In the genomic region with DNA sequence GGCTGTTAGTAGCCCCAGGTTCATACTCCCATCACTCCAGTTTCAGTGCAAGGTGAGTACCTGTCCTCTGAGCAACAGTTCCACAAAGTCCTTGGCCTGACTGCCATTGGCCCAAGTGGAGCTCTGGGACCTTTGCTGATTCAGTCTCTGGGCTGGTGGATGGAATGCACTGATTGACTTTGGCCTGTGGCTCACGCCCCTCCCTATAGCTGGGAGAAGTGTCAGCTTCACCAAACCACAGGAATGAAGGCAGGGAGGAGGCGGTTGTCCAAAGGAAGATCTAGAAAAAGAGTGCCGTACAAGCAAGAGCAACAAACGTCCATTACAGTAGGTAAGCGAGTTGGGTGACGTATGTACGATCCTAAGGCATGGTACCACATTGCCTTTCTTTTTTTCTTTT, we compare ENCODE assay signal across 15 cellular contexts. TPM values are rescaled to one million over a fixed set of nuclear protein-coding genes. Genes with fewer than 3 reads are reported as not detected.
DNase-seq lines count a peak whose midpoint lies in the region; ATAC-seq, FAIRE-seq and TF ChIP-seq lines count a peak whose summit lies in the region.
"Had no signal": no experiment of that assay in that cellular context is flagged by ENCODE, and none has a peak within 500 bp of the region (broad histone marks: within the 10 kb centered on the region; RNA-seq: fewer than 3 reads in every experiment).

No MANE protein-coding gene starts in this region.

- 0 out of 5 replicates have a peak, but pooled peaks cover 0 to 3% of the 10 kb centered on the region in 2 experiments for H3K27me3 ChIP-seq in HepG2 (ENCODE audit: control insufficient read depth in 1 of 2, insufficient read depth in 2 of 2, low read length in 2 of 2)
- H3K27me3 ChIP-seq in right lobe of liver: no peaks in the 10 kb centered on the region

- CTCF ChIA-PET in HepG2 (lab: Yijun Ruan, JAX; ENCODE audit: low intra/inter-chr PET ratio, low total read pairs): no interaction called here
- CTCF ChIA-PET in activated B cell treated with CpG ODN at 0.5 μM for 24 hours (lab: Charles Lee): interaction anchor here (0.9 to 2.3 kb wide), 4 partner anchors 17 to 276 kb away, joined by 3 to 9 read pairs (median 7); no protein-coding TSS in a partner anchor

- WGBS in HepG2 (ENCODE audit: low lambda C conversion rate): 32% methylated on average over 7 of the region's 7 CpGs
- 92% methylated on average over 7 of the region's 7 CpGs for WGBS in right lobe of liver (ENCODE audit: insufficient coverage, low coverage, low lambda C conversion rate, missing lambda C conversion rate)

- H3K4me3 ChIP-seq in HepG2 (replicated peaks in 1 of 3; ENCODE audit: insufficient read depth in 1 of 3, low read depth in 2 of 3, low read length in 3 of 3) (no peak overlapping the region), right lobe of liver (no peak overlapping the region)
- H3K4me3 ChIP-seq: smooth muscle cell had no signal

- in situ Hi-C loops in HepG2 (cut with HindIII; ENCODE audit: extremely low pct_ligation_motif_present, low pct_unique_long_range_greater_than_20kb): no loop called here

- no peak for TF ChIP-seq CTCF in HepG2 (CRISPR knock-in tag; IDR thresholded peaks at IDR 0.05)
- no peak for TF ChIP-seq CTCF in right lobe of liver (IDR thresholded peaks at IDR 0.05)
- TF ChIP-seq CTCF in activated B cell treated with CpG ODN at 0.5 μM for 24 hours (IDR thresholded peaks at IDR 0.05): no peak

- intact Hi-C loops in HepG2 (cut with micrococcal nuclease; ENCODE audit: unreplicated experiment): no loop called here
- intact Hi-C loops in right lobe of liver (cut with DNase I): no loop called here
- intact Hi-C loops in activated B cell treated with CpG ODN at 0.5 μM for 24 hours (cut with micrococcal nuclease): loop anchor here (5.0 kb wide), 2 partner anchors 36 to 1374 kb away; partner anchors contain the start of genes QPCT and SRSF7

- FAIRE-seq in HepG2 (lab: Jason Lieb, UNC): no peak

- no peak overlapping the region for H2AFZ ChIP-seq in HepG2 (ENCODE audit: low read length)

- H3K4me2 ChIP-seq in HepG2 (ENCODE audit: low read depth, low read length): no peak overlapping the region
- H3K4me2 ChIP-seq: smooth muscle cell had no signal

- TF ChIP-seq POLR2A in HepG2 (IDR thresholded peaks at IDR 0.05; ENCODE audit: insufficient read depth in 1 of 2, low read depth in 2 of 2, low read length in 2 of 2) (no peak), right lobe of liver (IDR thresholded peaks at IDR 0.05) (no peak)

- BruUV-seq in HepG2 (replicated peaks; lab: Mats Ljungman, UMichigan): no TSS peak

- H3K27ac ChIP-seq in HepG2 (ENCODE audit: extremely low read length, insufficient read depth, low read length) (no peak overlapping the region), right lobe of liver (no peak overlapping the region)

- POLR2A ChIA-PET in HepG2 (lab: Yijun Ruan, JAX) (no interaction called here), activated B cell treated with CpG ODN at 0.5 μM for 24 hours (lab: Charles Lee) (interaction anchor here (1.2 to 5.4 kb wide), 3 partner anchors 11 to 29 kb away, joined by 3 to 102 read pairs (median 4); no protein-coding TSS in a partner anchor)

- no peaks in the 10 kb centered on the region for H4K20me1 ChIP-seq in HepG2 (ENCODE audit: insufficient read depth, low read length)

- TF ChIP-seq EP300 in HepG2 (IDR thresholded peaks at IDR 0.05; ENCODE audit: low read depth in 2 of 2, low read length in 2 of 2) (no peak), HepG2 (CRISPR knock-in tag; IDR thresholded peaks at IDR 0.05; ENCODE audit: borderline replicate concordance) (no peak)

- H3K9me3 Mint-ChIP-seq in activated B cell treated with CpG ODN at 0.5 μM for 24 hours: no peaks in the 10 kb centered on the region
- H3K9me3 Mint-ChIP-seq: activated CD4-positive, alpha-beta memory T cell treated with anti-CD3 and anti-CD28 coated beads, Interleukin-2, amount 10 ng/mL, durations not matched to agents 7 days and 5 days; H9; naive thymus-derived CD4-positive, alpha-beta T cell had no signal

- H3K79me2 ChIP-seq in HepG2 (ENCODE audit: insufficient read depth, low read length): no peaks in the 10 kb centered on the region

- peak; percentile 67 for ATAC-seq in HepG2
- no peak for ATAC-seq in right lobe of liver
- ATAC-seq in activated B cell treated with CpG ODN at 0.5 μM for 24 hours (ENCODE audit: low read depth): no peak
- ATAC-seq in GM19328 (IDR thresholded peaks at IDR 0.05; ENCODE audit: unreplicated experiment): no peak
- no peak for ATAC-seq in GM18517 (IDR thresholded peaks at IDR 0.05; ENCODE audit: unreplicated experiment)
- ATAC-seq: naive thymus-derived CD4-positive, alpha-beta T cell had no signal

- peaks cover 46% of the 10 kb centered on the region for H3K4me1 Mint-ChIP-seq in activated B cell treated with CpG ODN at 0.5 μM for 24 hours
- H3K4me1 Mint-ChIP-seq: H9 had no signal

- no peak overlapping the region for H3K9ac ChIP-seq in HepG2 (ENCODE audit: insufficient read depth, low read depth, low read length)

- TF ChIP-seq RAD21 in HepG2 (CRISPR knock-in tag; IDR thresholded peaks at IDR 0.05): no peak

- H3K9me3 ChIP-seq in HepG2 (ENCODE audit: low read length) (no peaks in the 10 kb centered on the region), right lobe of liver (no peaks in the 10 kb centered on the region)

- H3K4me3 Mint-ChIP-seq in activated B cell treated with CpG ODN at 0.5 μM for 24 hours: peak overlapping the region; percentile 19
- H3K4me3 Mint-ChIP-seq: activated CD4-positive, alpha-beta memory T cell treated with anti-CD3 and anti-CD28 coated beads, Interleukin-2, amount 10 ng/mL, durations not matched to agents 7 days and 5 days; H9; naive thymus-derived CD4-positive, alpha-beta T cell had no signal

- H3K27me3 Mint-ChIP-seq in activated B cell treated with CpG ODN at 0.5 μM for 24 hours: no peaks in the 10 kb centered on the region

- no peaks in the 10 kb centered on the region for H3K36me3 Mint-ChIP-seq in activated B cell treated with CpG ODN at 0.5 μM for 24 hours (ENCODE audit: low read depth)

- no peaks in the 10 kb centered on the region for H3K36me3 ChIP-seq in HepG2 (replicated peaks in 1 of 2; ENCODE audit: control insufficient read depth in 1 of 2, insufficient read depth in 2 of 2, low read length in 2 of 2)
- H3K36me3 ChIP-seq in right lobe of liver: no peaks in the 10 kb centered on the region

- DNase-seq in HepG2 (ENCODE audit: low spot score): peak; percentile 43
- no peak for DNase-seq in right lobe of liver
- DNase-seq in activated B cell treated with CpG ODN at 0.5 μM for 24 hours: no peak
- peak; percentile 52 for DNase-seq in hepatic stellate cell (ENCODE audit: low spot score)
- no peak for DNase-seq in NCI-H748 (lab: John Stamatoyannopoulos, UW; ENCODE audit: unreplicated experiment)
- DNase-seq in C1 segment of cervical spinal cord (lab: John Stamatoyannopoulos, UW): no peak
- DNase-seq: activated CD4-positive, alpha-beta memory T cell treated with anti-CD3 and anti-CD28 coated beads, Interleukin-2, amount 10 ng/mL, durations not matched to agents 7 days and 5 days; activated naive CD4-positive, alpha-beta T cell treated with anti-CD3 and anti-CD28 coated beads, Interleukin-2, amount 50 U/mL, for 16 hours; effector CD4-positive, alpha-beta T cell; H9; naive thymus-derived CD4-positive, alpha-beta T cell; NCI-H526 had no signal

- H3K4me1 ChIP-seq in HepG2 (ENCODE audit: insufficient read depth, low read length) (peaks cover 12% of the 10 kb centered on the region), right lobe of liver (no peaks in the 10 kb centered on the region)

- peak overlapping the region; percentile 35 for H3K27ac Mint-ChIP-seq in activated B cell treated with CpG ODN at 0.5 μM for 24 hours
- H3K27ac Mint-ChIP-seq: activated CD4-positive, alpha-beta memory T cell treated with anti-CD3 and anti-CD28 coated beads, Interleukin-2, amount 10 ng/mL, durations not matched to agents 7 days and 5 days; H9; naive thymus-derived CD4-positive, alpha-beta T cell had no signal

RNA-seq across cellular contexts. Expression of gene QPCT, which starts 34.0 kb away (rescaled TPM):
- 0.77 TPM in 1 of 2 replicates, not detected in the other for total RNA-seq in HepG2 (2016; rRNA removed; fragmentation: Illumina TruSeq; extraction: Trizol)
- not detected in 2 replicates for total RNA-seq in HepG2 (2016; cell fraction: cytosol; rRNA removed; fragmentation: Illumina TruSeq; extraction: Trizol; ENCODE audit: low read depth)
- 0.39 and 0.48 TPM in 2 replicates for total RNA-seq in HepG2 (2016; cell fraction: insoluble cytoplasmic fraction; rRNA removed; fragmentation: Illumina TruSeq; extraction: Trizol)
- 0.38 and 0.68 TPM in 2 replicates for total RNA-seq in HepG2 (2016; cell fraction: membrane; rRNA removed; fragmentation: Illumina TruSeq; extraction: Trizol)
- 0.60 and 0.99 TPM in 2 replicates for total RNA-seq in HepG2 (2016; cell fraction: nucleus; rRNA removed; fragmentation: Illumina TruSeq; extraction: Trizol)
- 1.1 and 1.2 TPM in 2 replicates for polyA plus RNA-seq in HepG2 (2011; rRNA removed)
- polyA plus RNA-seq in HepG2 (2011; cell fraction: cytosol; rRNA removed): 0.64 and 0.86 TPM in 2 replicates
- 0.29 and 0.35 TPM in 2 replicates for polyA plus RNA-seq in HepG2 (2011; cell fraction: nucleus; rRNA removed)
- 0.24 and 0.67 TPM in 2 replicates for polyA plus RNA-seq in HepG2 (2012)
- 0.12 and 0.25 TPM in 2 replicates for polyA plus RNA-seq in HepG2 (2016; cell fraction: cytosol; fragmentation: Illumina TruSeq; extraction: Trizol; ENCODE audit: low read depth)
- 0.21 and 0.29 TPM in 2 replicates for polyA plus RNA-seq in HepG2 (2016; cell fraction: insoluble cytoplasmic fraction; fragmentation: Illumina TruSeq; extraction: Trizol; ENCODE audit: low read depth)
- 0.24 and 0.45 TPM in 2 replicates for polyA plus RNA-seq in HepG2 (2016; cell fraction: membrane; fragmentation: Illumina TruSeq; extraction: Trizol; ENCODE audit: low read depth)
- polyA plus RNA-seq in HepG2 (2016; cell fraction: nucleus; fragmentation: Illumina TruSeq; extraction: Trizol; ENCODE audit: insufficient read depth, low read depth): 2.1 and 2.6 TPM in 2 replicates
- polyA minus RNA-seq in HepG2 (2011; rRNA and poly(A)+ RNA removed; ENCODE audit: low replicate concordance): 1.1 TPM in 1 of 2 replicates, not detected in the other
- 1.9 TPM in 1 of 2 replicates, not detected in the other for polyA minus RNA-seq in HepG2 (2011; cell fraction: cytosol; rRNA and poly(A)+ RNA removed)
- 0.99 TPM in 1 of 2 replicates, not detected in the other for polyA minus RNA-seq in HepG2 (2011; cell fraction: nucleus; rRNA and poly(A)+ RNA removed)
- 1 to 10 TPM in 3 of 6 experiments, under 1 TPM in 3; 0.55 to 1.5 (median 1.1) TPM for total RNA-seq in right lobe of liver
- 1.9 and 2.1 TPM in 2 replicates for total RNA-seq in activated B cell treated with CpG ODN at 0.5 μM for 24 hours
- total RNA-seq: activated CD4-positive, alpha-beta memory T cell treated with anti-CD3 and anti-CD28 coated beads, Interleukin-2, amount 10 ng/mL, durations not matched to agents 7 days and 5 days; H9 had no signal

RNA-seq across cellular contexts. Expression of gene PRKD3, which starts 53.8 kb away (rescaled TPM):
- 38.4 and 58.2 TPM in 2 replicates for total RNA-seq in HepG2 (2016; rRNA removed; fragmentation: Illumina TruSeq; extraction: Trizol)
- total RNA-seq in HepG2 (2016; cell fraction: cytosol; rRNA removed; fragmentation: Illumina TruSeq; extraction: Trizol; ENCODE audit: low read depth): 28.3 and 40.1 TPM in 2 replicates
- total RNA-seq in HepG2 (2016; cell fraction: insoluble cytoplasmic fraction; rRNA removed; fragmentation: Illumina TruSeq; extraction: Trizol): 41.3 and 58.4 TPM in 2 replicates
- total RNA-seq in HepG2 (2016; cell fraction: membrane; rRNA removed; fragmentation: Illumina TruSeq; extraction: Trizol): 38.0 and 45.7 TPM in 2 replicates
- 43.5 and 44.5 TPM in 2 replicates for total RNA-seq in HepG2 (2016; cell fraction: nucleus; rRNA removed; fragmentation: Illumina TruSeq; extraction: Trizol)
- 11.1 and 11.6 TPM in 2 replicates for polyA plus RNA-seq in HepG2 (2011; rRNA removed)
- 6.3 and 10.2 TPM in 2 replicates for polyA plus RNA-seq in HepG2 (2011; cell fraction: cytosol; rRNA removed)
- 10.3 and 13.0 TPM in 2 replicates for polyA plus RNA-seq in HepG2 (2011; cell fraction: nucleus; rRNA removed)
- polyA plus RNA-seq in HepG2 (2012): 13.3 and 16.2 TPM in 2 replicates
- polyA plus RNA-seq in HepG2 (2016; cell fraction: cytosol; fragmentation: Illumina TruSeq; extraction: Trizol; ENCODE audit: low read depth): 3.5 and 4.0 TPM in 2 replicates
- polyA plus RNA-seq in HepG2 (2016; cell fraction: insoluble cytoplasmic fraction; fragmentation: Illumina TruSeq; extraction: Trizol; ENCODE audit: low read depth): 32.7 and 37.2 TPM in 2 replicates
- 9.9 and 10.3 TPM in 2 replicates for polyA plus RNA-seq in HepG2 (2016; cell fraction: membrane; fragmentation: Illumina TruSeq; extraction: Trizol; ENCODE audit: low read depth)
- polyA plus RNA-seq in HepG2 (2016; cell fraction: nucleus; fragmentation: Illumina TruSeq; extraction: Trizol; ENCODE audit: insufficient read depth, low read depth): 20.8 and 26.2 TPM in 2 replicates
- 19.1 and 29.6 TPM in 2 replicates for polyA minus RNA-seq in HepG2 (2011; rRNA and poly(A)+ RNA removed; ENCODE audit: low replicate concordance)
- polyA minus RNA-seq in HepG2 (2011; cell fraction: cytosol; rRNA and poly(A)+ RNA removed): 16.3 and 21.6 TPM in 2 replicates
- polyA minus RNA-seq in HepG2 (2011; cell fraction: nucleus; rRNA and poly(A)+ RNA removed): 67.1 and 69.1 TPM in 2 replicates
- total RNA-seq in right lobe of liver: 10 to 100 TPM in 4 of 6 experiments, 1 to 10 TPM in 2; 8.4 to 15.2 (median 10.9) TPM
- 73.0 and 82.5 TPM in 2 replicates for total RNA-seq in activated B cell treated with CpG ODN at 0.5 μM for 24 hours

Comparison
In these comparisons a context has a peak if more than half of its experiments do, and no peak if none do; other contexts are left out.
1. DNase-seq: peak in HepG2 (single experiment) and hepatic stellate cell (single experiment); none in right lobe of liver (0 of 3), activated B cell treated with CpG ODN at 0.5 μM for 24 hours (single experiment), NCI-H748 (single experiment) and C1 segment of cervical spinal cord (0 of 14).